17 cellular contexts compared by ENCODE assay signal in the genomic region with DNA sequence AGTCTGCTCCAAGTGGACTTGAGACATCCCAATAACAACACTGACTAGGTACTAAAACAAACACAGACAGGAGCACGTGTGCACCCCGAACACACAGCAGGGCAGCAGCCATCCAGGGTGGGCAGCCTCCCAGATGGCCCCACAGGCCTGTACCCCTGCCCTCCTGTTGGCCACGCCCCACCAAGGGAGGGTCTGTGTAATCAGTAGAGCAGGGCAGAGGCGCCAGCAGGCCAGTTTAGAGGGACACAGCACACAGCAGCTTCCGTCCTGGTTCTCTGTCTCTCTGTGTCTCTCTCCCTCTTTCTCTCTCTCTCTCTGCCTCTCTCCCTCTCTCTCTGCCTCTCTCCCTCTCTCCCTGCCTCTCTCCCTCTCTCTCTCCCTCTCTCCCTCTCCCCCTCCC. TPM values are rescaled to one million over a fixed set of nuclear protein-coding genes. Genes with fewer than 3 reads are reported as not detected.
A peak's percentile ranks its signal among the peaks of the same experiment; 100 is the strongest.
DNase-seq lines count a peak whose midpoint lies in the region; ATAC-seq, FAIRE-seq and TF ChIP-seq lines count a peak whose summit lies in the region.
"Had no signal": no experiment of that assay in that cellular context is flagged by ENCODE, and none has a peak within 500 bp of the region (broad histone marks: within the 10 kb centered on the region; RNA-seq: fewer than 3 reads in every experiment).

No MANE protein-coding gene starts in this region.

- BruUV-seq in PC-3 (replicated peaks; lab: Mats Ljungman, UMichigan), result no TSS peak

- H3K4me1 ChIP-seq in PC-3 (ENCODE audit: insufficient read depth, low read length), result peaks cover 16% of the 10 kb centered on the region
- H3K4me1 ChIP-seq in H1 (replicated peaks in 1 of 4; ENCODE audit: control insufficient read depth in 3 of 4, insufficient read depth in 4 of 4, low read length in 3 of 4), result peaks cover 6 to 28% (median 22%) of the 10 kb centered on the region in 4 experiments

- no peak overlapping the region for H4K8ac ChIP-seq in H1 (ENCODE audit: extremely low read depth, insufficient read depth, low read length)

- no peak overlapping the region for H3K4me3 ChIP-seq in PC-3 (ENCODE audit: low read length)
- no peak overlapping the region for H3K4me3 ChIP-seq in H1 (ENCODE audit: extremely low read depth in 1 of 4, insufficient read depth in 2 of 4, low read depth in 3 of 4, low read length in 4 of 4)
- H3K4me3 ChIP-seq: esophagus muscularis mucosa, right atrium auricular region had no signal

- TF ChIP-seq EP300 in H1 (IDR thresholded peaks at IDR 0.05; ENCODE audit: borderline replicate concordance in 1 of 2, low read depth in 2 of 2, low read length in 2 of 2), result no peak

- H3F3A ChIP-seq in PC-3 (ENCODE audit: low read length, unreplicated experiment), result no peaks in the 10 kb centered on the region

- H3K14ac ChIP-seq in H1 (ENCODE audit: insufficient read length), result no peak overlapping the region

- 80% methylated on average over 5 of the region's 5 CpGs; no CpG with 5 or more reads in 1 of the 2 experiments for whole genome bisulfite sequencing in H1 (ENCODE audit: extremely low coverage in 1 of 2, insufficient coverage in 1 of 2, insufficient read length in 1 of 2, insufficient replicate concordance in 2 of 2, low coverage in 1 of 2, low lambda C conversion rate in 2 of 2, missing lambda C conversion rate in 1 of 2), 2 experiments

- H3K4me2 ChIP-seq in PC-3 (ENCODE audit: low read length), result 0 out of 2 replicates have a peak overlapping the region, but pooled peaks have one; percentile 26
- no peak overlapping the region; a peak in 1 of 4 replicates for H3K4me2 ChIP-seq in H1 (ENCODE audit: insufficient read depth in 1 of 2, low read depth in 2 of 2, low read length in 2 of 2)

- intact Hi-C loops in PC-3 (cut with micrococcal nuclease), result no loop called here

- TF ChIP-seq RAD21 in H1 (IDR thresholded peaks at IDR 0.05 in 1 of 2, conservative IDR thresholded peaks at IDR 0.05 in 1 of 2; ENCODE audit: low read depth in 2 of 2, low read length in 2 of 2), result no peak

- H2AFZ ChIP-seq in PC-3 (ENCODE audit: low read length), result peak overlapping the region; percentile 63; the same call in 1 of the 2 replicates
- no peak overlapping the region for H2AFZ ChIP-seq in H1 (ENCODE audit: low read length)

- 0 out of 2 replicates have a peak overlapping the region, but pooled peaks have one; percentile 52 for H2BK12ac ChIP-seq in H1 (ENCODE audit: low read depth, low read length)

- H3K27me3 ChIP-seq in PC-3 (ENCODE audit: low read length), result no peaks in the 10 kb centered on the region
- H3K27me3 ChIP-seq in H1 (replicated peaks in 1 of 4; ENCODE audit: control insufficient read depth in 3 of 4, extremely low read depth in 1 of 4, insufficient read depth in 3 of 4, low read length in 3 of 4), result peaks cover 0 to 9% (median 4%) of the 10 kb centered on the region in 4 experiments; a peak in 3 of 7 replicates
- H3K27me3 ChIP-seq: right atrium auricular region had no signal

- no peak overlapping the region for H3K27ac Mint-ChIP-seq in activated CD8-positive, alpha-beta memory T cell treated with anti-CD3 and anti-CD28 coated beads, Interleukin-2, amount 10 ng/mL, durations not matched to agents 7 days and 5 days
- peak overlapping the region; percentile 51 for H3K27ac Mint-ChIP-seq in type B pancreatic cell
- H3K27ac Mint-ChIP-seq: activated CD4-positive, alpha-beta T cell treated with anti-CD3 and anti-CD28 coated beads for 36 hours; HFFc6; stimulated activated naive CD8-positive, alpha-beta T cell treated with anti-CD3 and anti-CD28 coated beads, Interleukin-15, Interleukin-2, amounts not matched to agents 100 ng/mL and 50 ng/mL, for 24 hours had no signal

- CTCF ChIA-PET in activated CD8-positive, alpha-beta memory T cell treated with anti-CD3 and anti-CD28 coated beads, Interleukin-2, amount 10 ng/mL, durations not matched to agents 7 days and 5 days (lab: Charles Lee), result no interaction called here
- CTCF ChIA-PET in PC-3 (lab: Charles Lee) (no interaction called here), H1 (lab: Charles Lee; ENCODE audit: partially characterized antibody) (interaction anchor here (0.6 to 2.7 kb wide), 4 partner anchors 29 to 237 kb away, joined by 3 to 16 read pairs (median 4); no protein-coding TSS in a partner anchor)

- H2AK5ac ChIP-seq in H1 (ENCODE audit: low read depth, low read length), result no peak overlapping the region

- TF ChIP-seq POLR2A in H1 (IDR thresholded peaks at IDR 0.05; ENCODE audit: control extremely low read depth in 1 of 2, low read depth in 2 of 2, low read length in 2 of 2), result no peak

- peaks cover 5% of the 10 kb centered on the region for H3K4me1 Mint-ChIP-seq in activated CD8-positive, alpha-beta memory T cell treated with anti-CD3 and anti-CD28 coated beads, Interleukin-2, amount 10 ng/mL, durations not matched to agents 7 days and 5 days
- H3K4me1 Mint-ChIP-seq in type B pancreatic cell (ENCODE audit: unreplicated experiment), result peaks cover 36% of the 10 kb centered on the region

- FAIRE-seq in H1 (lab: Jason Lieb, UNC) (no peak), HTR-8/SVneo (lab: Jason Lieb, UNC) (no peak)

- H3K27ac ChIP-seq in PC-3 (ENCODE audit: low read length) (no peak overlapping the region), H1 (ENCODE audit: low read depth, low read length) (no peak overlapping the region)
- H3K27ac ChIP-seq: esophagus muscularis mucosa, right atrium auricular region had no signal

- H3K18ac ChIP-seq in H1 (ENCODE audit: extremely low read depth, low read length), result peak overlapping the region; percentile 53; the same call in 1 of the 2 replicates

- POLR2A ChIA-PET in PC-3 (lab: Charles Lee; ENCODE audit: unreplicated experiment) (interaction anchor here (0.6 kb wide), 1 partner anchor 34 kb away, joined by 3 read pairs; no protein-coding TSS in a partner anchor), H1 (lab: Charles Lee; ENCODE audit: partially characterized antibody) (interaction anchor here (1.0 to 35.8 kb wide), 5 partner anchors 8 to 246 kb away, joined by 3 to 1004 read pairs (median 8); a partner anchor contains a TSS)

- no peak overlapping the region for H3K4me3 Mint-ChIP-seq in activated CD8-positive, alpha-beta memory T cell treated with anti-CD3 and anti-CD28 coated beads, Interleukin-2, amount 10 ng/mL, durations not matched to agents 7 days and 5 days
- peak overlapping the region; percentile 20 for H3K4me3 Mint-ChIP-seq in type B pancreatic cell
- H3K4me3 Mint-ChIP-seq: activated CD4-positive, alpha-beta T cell treated with anti-CD3 and anti-CD28 coated beads for 36 hours; HFFc6; stimulated activated naive CD8-positive, alpha-beta T cell treated with anti-CD3 and anti-CD28 coated beads, Interleukin-15, Interleukin-2, amounts not matched to agents 100 ng/mL and 50 ng/mL, for 24 hours had no signal

- DNase-seq in activated CD8-positive, alpha-beta memory T cell treated with anti-CD3 and anti-CD28 coated beads, Interleukin-2, amount 50 U/mL, for 4 hours, result peak; percentile 17
- no peak for DNase-seq in activated CD8-positive, alpha-beta memory T cell treated with anti-CD3 and anti-CD28 coated beads, Interleukin-2, amount 10 ng/mL, durations not matched to agents 7 days and 5 days
- DNase-seq in PC-3, result peak; percentile 22
- DNase-seq in H1 (ENCODE audit: low read depth in 1 of 2, low spot score in 2 of 2), result no peak
- no peak for DNase-seq in type B pancreatic cell (ENCODE audit: extremely low spot score, unreplicated experiment)
- DNase-seq in HTR-8/SVneo (ENCODE audit: insufficient read length, low spot score), result no peak
- DNase-seq in Ammon's horn (ENCODE audit: low spot score), result no peak
- no peak for DNase-seq in GF-D8 (lab: John Stamatoyannopoulos, UW)
- DNase-seq: activated CD4-positive, alpha-beta T cell treated with anti-CD3 and anti-CD28 coated beads for 36 hours; activated effector memory CD4-positive, alpha-beta T cell treated with anti-CD3 and anti-CD28 coated beads, Interleukin-2, amount 50 U/mL, for 16 hours; CD8-positive, alpha-beta memory T cell; HFFc6; Kasumi-1 had no signal

- no peak overlapping the region for H4K5ac ChIP-seq in H1 (ENCODE audit: insufficient read length, low read depth, low read length)

- ATAC-seq in activated CD8-positive, alpha-beta memory T cell treated with anti-CD3 and anti-CD28 coated beads, Interleukin-2, amount 10 ng/mL, durations not matched to agents 7 days and 5 days, result no peak
- peak; percentile 22 for ATAC-seq in PC-3
- ATAC-seq: activated CD4-positive, alpha-beta T cell treated with anti-CD3 and anti-CD28 coated beads for 36 hours; left lobe of liver had no signal

- no peak overlapping the region for H3K9ac ChIP-seq in PC-3 (ENCODE audit: low read length)
- H3K9ac ChIP-seq in H1 (replicated peaks in 1 of 4; ENCODE audit: extremely low read depth in 1 of 4, low read depth in 3 of 4, low read length in 3 of 4), result no peak overlapping the region

- H3K23ac ChIP-seq in H1 (ENCODE audit: insufficient read length), result no peak overlapping the region

- H4K20me1 ChIP-seq in PC-3 (ENCODE audit: low read length), result no peaks in the 10 kb centered on the region
- no peaks in the 10 kb centered on the region for H4K20me1 ChIP-seq in H1 (replicated peaks in 1 of 2; ENCODE audit: control insufficient read depth in 1 of 2, insufficient read depth in 2 of 2, low read length in 2 of 2)

- H3K79me1 ChIP-seq in H1 (ENCODE audit: low read depth, low read length), result no peaks in the 10 kb centered on the region

- H3K9me3 Mint-ChIP-seq in activated CD8-positive, alpha-beta memory T cell treated with anti-CD3 and anti-CD28 coated beads, Interleukin-2, amount 10 ng/mL, durations not matched to agents 7 days and 5 days (ENCODE audit: low read depth), result no peaks in the 10 kb centered on the region
- H3K9me3 Mint-ChIP-seq in type B pancreatic cell, result no peaks in the 10 kb centered on the region
- H3K9me3 Mint-ChIP-seq: CD8-positive, alpha-beta memory T cell; HFFc6; stimulated activated naive CD8-positive, alpha-beta T cell treated with anti-CD3 and anti-CD28 coated beads, Interleukin-15, Interleukin-2, amounts not matched to agents 100 ng/mL and 50 ng/mL, for 24 hours had no signal

- H2BK20ac ChIP-seq in H1 (ENCODE audit: low read length), result peak overlapping the region; percentile 51; the same call in 1 of the 2 replicates

- peaks cover 35% of the 10 kb centered on the region for H3K27me3 Mint-ChIP-seq in activated CD8-positive, alpha-beta memory T cell treated with anti-CD3 and anti-CD28 coated beads, Interleukin-2, amount 10 ng/mL, durations not matched to agents 7 days and 5 days
- H3K27me3 Mint-ChIP-seq in type B pancreatic cell, result peaks cover 13% of the 10 kb centered on the region

- H3K9me2 ChIP-seq in PC-3 (replicated peaks; ENCODE audit: low read length), result no peaks in the 10 kb centered on the region

- H3K36me3 ChIP-seq in PC-3 (ENCODE audit: low read depth, low read length), result no peaks in the 10 kb centered on the region
- H3K36me3 ChIP-seq in H1 (ENCODE audit: control insufficient read depth in 2 of 4, insufficient read depth in 4 of 4, low read length in 3 of 4), result no peaks in the 10 kb centered on the region
- H3K36me3 ChIP-seq: esophagus muscularis mucosa, right atrium auricular region had no signal

- H3K9me3 ChIP-seq in PC-3 (ENCODE audit: low read length) (no peaks in the 10 kb centered on the region), H1 (ENCODE audit: insufficient read depth in 2 of 2, low read depth in 1 of 2, low read length in 1 of 2) (no peaks in the 10 kb centered on the region)
- H3K9me3 ChIP-seq: esophagus muscularis mucosa, right atrium auricular region had no signal

- H3K56ac ChIP-seq in H1 (replicated peaks; ENCODE audit: insufficient read length, low read depth, low read length), result no peak overlapping the region

- TF ChIP-seq CTCF in PC-3 (conservative IDR thresholded peaks at IDR 0.05; ENCODE audit: low read depth, low read length) (no peak), H1 (IDR thresholded peaks at IDR 0.05; ENCODE audit: control extremely low read depth in 1 of 3, insufficient read depth in 1 of 3, low read depth in 1 of 3, low read length in 3 of 3) (no peak), type B pancreatic cell (conservative IDR thresholded peaks at IDR 0.05) (no peak)

- H2BK120ac ChIP-seq in H1 (replicated peaks; ENCODE audit: low read depth, low read length), result no peak overlapping the region

- H3K79me2 ChIP-seq in PC-3 (ENCODE audit: low read length), result no peaks in the 10 kb centered on the region
- H3K79me2 ChIP-seq in H1 (ENCODE audit: control insufficient read depth in 1 of 2, insufficient read depth in 2 of 2, low read length in 2 of 2), result no peaks in the 10 kb centered on the region

- peak overlapping the region; percentile 66 for H4K91ac ChIP-seq in H1 (replicated peaks; ENCODE audit: insufficient read length, low read length)

- H3K4ac ChIP-seq in H1 (replicated peaks; ENCODE audit: insufficient read length, low read depth, low read length), result no peak overlapping the region

- H2BK15ac ChIP-seq in H1 (ENCODE audit: low read length), result no peak overlapping the region; the same call in 1 of the 2 replicates

- peak overlapping the region; percentile 54; the same call in 1 of the 2 replicates for H2BK5ac ChIP-seq in H1 (ENCODE audit: low read depth, low read length)

- H3K23me2 ChIP-seq in H1 (ENCODE audit: low read depth, low read length), result peaks cover 2% of the 10 kb centered on the region; the same call in 1 of the 2 replicates

- no peaks in the 10 kb centered on the region for H3K36me3 Mint-ChIP-seq in activated CD8-positive, alpha-beta memory T cell treated with anti-CD3 and anti-CD28 coated beads, Interleukin-2, amount 10 ng/mL, durations not matched to agents 7 days and 5 days
- H3K36me3 Mint-ChIP-seq in type B pancreatic cell, result no peaks in the 10 kb centered on the region
- H3K36me3 Mint-ChIP-seq: CD8-positive, alpha-beta memory T cell had no signal

RNA-seq across cellular contexts. Expression of a gene that starts 21.4 kb away (rescaled TPM):
- total RNA-seq in activated CD8-positive, alpha-beta memory T cell treated with anti-CD3 and anti-CD28 coated beads, Interleukin-2, amount 10 ng/mL, durations not matched to agents 7 days and 5 days, result 1,000 to 10,000 TPM; 3,566 to 4,759 TPM
- total RNA-seq in PC-3 (2014; rRNA removed), result 4,503 and 4,798 TPM in 2 replicates
- total RNA-seq in H1 (2021; fragmentation: NEBNext Ultra II Directional; extraction: Animal tissue kit (Norgen Biotek cat#: 25700)), result 3,535 and 3,691 TPM in 2 replicates
- 5,010 and 7,420 TPM in 2 replicates for polyA plus RNA-seq in H1 (2011; rRNA removed)
- 3,868 TPM for polyA plus RNA-seq in H1 (2011; cell fraction: cytosol; rRNA removed)
- 4,694 TPM for polyA plus RNA-seq in H1 (2011; cell fraction: nucleus; rRNA removed)
- polyA plus RNA-seq in H1 (2012, experiment 1 of 2), result 3,170 to 3,474 TPM (median 3,377 TPM) in 4 replicates
- polyA plus RNA-seq in H1 (2012, experiment 2 of 2), result 3,649 TPM
- 4,243 TPM for polyA plus RNA-seq in H1 (2013, experiment 1 of 2)
- 4,284 TPM for polyA plus RNA-seq in H1 (2013, experiment 2 of 2)
- 1,111 and 1,306 TPM in 2 replicates for polyA minus RNA-seq in H1 (2011; rRNA and poly(A)+ RNA removed)
- 1,521 TPM for polyA minus RNA-seq in H1 (2011; cell fraction: cytosol; rRNA and poly(A)+ RNA removed)
- 1,666 TPM for polyA minus RNA-seq in H1 (2011; cell fraction: nucleus; rRNA and poly(A)+ RNA removed)
- total RNA-seq in type B pancreatic cell (ENCODE audit: low replicate concordance), result 3,089 and 3,451 TPM in 2 replicates

RNA-seq across cellular contexts. Expression of a gene that starts 37.0 kb away (rescaled TPM):
- total RNA-seq in activated CD8-positive, alpha-beta memory T cell treated with anti-CD3 and anti-CD28 coated beads, Interleukin-2, amount 10 ng/mL, durations not matched to agents 7 days and 5 days, result under 1 TPM; 0.41 to 0.56 TPM
- total RNA-seq in PC-3 (2014; rRNA removed), result 0.87 and 2.4 TPM in 2 replicates
- total RNA-seq in H1 (2021; fragmentation: NEBNext Ultra II Directional; extraction: Animal tissue kit (Norgen Biotek cat#: 25700)), result 0.30 TPM in 1 of 2 replicates, not detected in the other
- polyA plus RNA-seq in H1 (2011; rRNA removed), result 0.18 and 0.44 TPM in 2 replicates
- 0.14 TPM for polyA plus RNA-seq in H1 (2011; cell fraction: cytosol; rRNA removed)
- 0.88 TPM for polyA plus RNA-seq in H1 (2011; cell fraction: nucleus; rRNA removed)
- polyA plus RNA-seq in H1 (2012, experiment 1 of 2), result 0.12 to 0.43 TPM (median 0.30 TPM) in 4 replicates
- polyA plus RNA-seq in H1 (2012, experiment 2 of 2), result 0.28 TPM
- not detected for polyA plus RNA-seq in H1 (2013, experiment 1 of 2)
- polyA plus RNA-seq in H1 (2013, experiment 2 of 2), result 0.07 TPM
- 0.09 and 0.10 TPM in 2 replicates for polyA minus RNA-seq in H1 (2011; rRNA and poly(A)+ RNA removed)
- polyA minus RNA-seq in H1 (2011; cell fraction: cytosol; rRNA and poly(A)+ RNA removed), result not detected
- polyA minus RNA-seq in H1 (2011; cell fraction: nucleus; rRNA and poly(A)+ RNA removed), result 0.90 TPM
- total RNA-seq in type B pancreatic cell (ENCODE audit: low replicate concordance), result 3.6 and 3.8 TPM in 2 replicates
- polyA plus RNA-seq: CD8-positive, alpha-beta memory T cell had no signal

Comparison
In these comparisons a context has a peak if more than half of its experiments do, and no peak if none do; other contexts are left out.
1. DNase-seq: peak in activated CD8-positive, alpha-beta memory T cell treated with anti-CD3 and anti-CD28 coated beads, Interleukin-2, amount 50 U/mL, for 4 hours (single experiment) and PC-3 (single experiment); none in activated CD8-positive, alpha-beta memory T cell treated with anti-CD3 and anti-CD28 coated beads, Interleukin-2, amount 10 ng/mL, durations not matched to agents 7 days and 5 days (single experiment), H1 (0 of 2), type B pancreatic cell (single experiment), HTR-8/SVneo (single experiment), Ammon's horn (single experiment) and GF-D8 (single experiment).